In genomic region chr5:63125862-63126261, GRCh38 we compare ENCODE assay signal across 9 cellular contexts.
DNase-seq lines count a peak whose midpoint lies in the region.
"Had no signal": no experiment of that assay in that cellular context is flagged by ENCODE, and none has a peak within 500 bp of the region (broad histone marks: within the 10 kb centered on the region; RNA-seq: fewer than 3 reads in every experiment).

No MANE protein-coding gene starts in this region.

- H3F3A ChIP-seq in GM23248 (ENCODE audit: insufficient read depth) = no peaks in the 10 kb centered on the region

- no peaks in the 10 kb centered on the region for H3K27me3 ChIP-seq in GM23248 (replicated peaks; ENCODE audit: insufficient read depth)
- no peaks in the 10 kb centered on the region for H3K27me3 ChIP-seq in mesendoderm (ENCODE audit: insufficient read depth, low read length, poor library complexity)

- H3K27ac ChIP-seq in GM23248 (no peak overlapping the region), mesendoderm (ENCODE audit: low read depth, low read length) (no peak overlapping the region)

- no peaks in the 10 kb centered on the region for H3K27me3 Mint-ChIP-seq in activated T-cell treated with anti-CD3 and anti-CD28 coated beads, Interleukin-2, amount 50 U/mL, for 24 hours
- H3K27me3 Mint-ChIP-seq: activated naive CD8-positive, alpha-beta T cell treated with anti-CD3 and anti-CD28 coated beads, Interleukin-2, amount 10 ng/mL, durations not matched to agents 7 days and 5 days had no signal

- 0 to 3% methylated on average over 2 of the region's 2 CpGs for WGBS in GM23248 (ENCODE audit: low coverage in 1 of 2, low lambda C conversion rate in 2 of 2, missing lambda C conversion rate in 2 of 2), 2 experiments
- WGBS in mesendoderm (ENCODE audit: extremely low coverage, insufficient coverage, low lambda C conversion rate) = no CpG with 5 or more reads among the region's 2 CpGs

- H3K9ac ChIP-seq in GM23248 = no peak overlapping the region
- no peak overlapping the region for H3K9ac ChIP-seq in mesendoderm (ENCODE audit: low read length)

- no peaks in the 10 kb centered on the region for H3K36me3 Mint-ChIP-seq in activated T-cell treated with anti-CD3 and anti-CD28 coated beads, Interleukin-2, amount 50 U/mL, for 24 hours (ENCODE audit: low read depth)
- H3K36me3 Mint-ChIP-seq: activated naive CD8-positive, alpha-beta T cell treated with anti-CD3 and anti-CD28 coated beads, Interleukin-2, amount 10 ng/mL, durations not matched to agents 7 days and 5 days had no signal

- H3K9me2 ChIP-seq in GM23248 (ENCODE audit: insufficient read depth) = no peaks in the 10 kb centered on the region

- no peak overlapping the region for H2BK120ac ChIP-seq in mesendoderm (ENCODE audit: low read depth, low read length)

- no peak overlapping the region for H4K8ac ChIP-seq in mesendoderm (ENCODE audit: low read depth, low read length)

- H3K4me3 ChIP-seq in GM23248 (no peak overlapping the region), mesendoderm (ENCODE audit: low read length) (no peak overlapping the region)

- no peaks in the 10 kb centered on the region for H3K9me3 ChIP-seq in GM23248 (ENCODE audit: low read depth)

- peak; percentile 50 for DNase-seq in SIG-M5 treated with dmso at 0.1 percent for 504 hours (lab: John Stamatoyannopoulos, UW; ENCODE audit: unreplicated experiment)
- no peak for DNase-seq in SIG-M5 (lab: John Stamatoyannopoulos, UW)
- peak; percentile 76 for DNase-seq in GM23248
- DNase-seq in KBM-7 = peak; percentile 21
- peak; percentile 59 for DNase-seq in amniotic epithelial cell (ENCODE audit: low read depth)
- peak; percentile 78 for DNase-seq in mesendoderm
- DNase-seq in activated T-cell treated with anti-CD3 and anti-CD28 coated beads, Interleukin-2, amount 50 U/mL, for 24 hours = no peak
- no peak for DNase-seq in DMS153 treated with DMSO at 0.1 percent for 48 hours (lab: John Stamatoyannopoulos, UW; ENCODE audit: unreplicated experiment)
- DNase-seq: activated naive CD8-positive, alpha-beta T cell treated with anti-CD3 and anti-CD28 coated beads, Interleukin-2, amount 10 ng/mL, durations not matched to agents 7 days and 5 days had no signal

- no peak overlapping the region for H4K5ac ChIP-seq in mesendoderm (ENCODE audit: low read length)

- H3K79me1 ChIP-seq in mesendoderm (ENCODE audit: low read length) = no peaks in the 10 kb centered on the region

- in situ Hi-C loops in GM23248 (cut with MboI) = no loop called here
- in situ Hi-C loops in KBM-7 (cut with MboI; ENCODE audit: low pct_unique_long_range_greater_than_20kb, low sequenced_read_pairs) = no loop called here

- H4K20me1 ChIP-seq in GM23248 (ENCODE audit: insufficient read depth) = no peaks in the 10 kb centered on the region

- H2AK5ac ChIP-seq in mesendoderm (ENCODE audit: low read length) = no peak overlapping the region

- H3K27ac Mint-ChIP-seq in activated T-cell treated with anti-CD3 and anti-CD28 coated beads, Interleukin-2, amount 50 U/mL, for 24 hours = no peak overlapping the region
- H3K27ac Mint-ChIP-seq: activated naive CD8-positive, alpha-beta T cell treated with anti-CD3 and anti-CD28 coated beads, Interleukin-2, amount 10 ng/mL, durations not matched to agents 7 days and 5 days had no signal

- no peak overlapping the region for H3K4ac ChIP-seq in mesendoderm (ENCODE audit: low read depth, low read length)

- no peak overlapping the region for H3K4me3 Mint-ChIP-seq in activated T-cell treated with anti-CD3 and anti-CD28 coated beads, Interleukin-2, amount 50 U/mL, for 24 hours
- H3K4me3 Mint-ChIP-seq: activated naive CD8-positive, alpha-beta T cell treated with anti-CD3 and anti-CD28 coated beads, Interleukin-2, amount 10 ng/mL, durations not matched to agents 7 days and 5 days had no signal

- H3K56ac ChIP-seq in mesendoderm (ENCODE audit: low read length) = peak overlapping the region; percentile 25

- no peak overlapping the region for H2AFZ ChIP-seq in GM23248

- H3K9me3 Mint-ChIP-seq in activated T-cell treated with anti-CD3 and anti-CD28 coated beads, Interleukin-2, amount 50 U/mL, for 24 hours = no peaks in the 10 kb centered on the region
- H3K9me3 Mint-ChIP-seq: activated naive CD8-positive, alpha-beta T cell treated with anti-CD3 and anti-CD28 coated beads, Interleukin-2, amount 10 ng/mL, durations not matched to agents 7 days and 5 days had no signal

- no peak overlapping the region for H3K18ac ChIP-seq in mesendoderm (ENCODE audit: low read length)

- H3K79me2 ChIP-seq in GM23248 (ENCODE audit: insufficient read depth) (no peaks in the 10 kb centered on the region), mesendoderm (ENCODE audit: control insufficient read depth, insufficient read depth, low read length) (no peaks in the 10 kb centered on the region)

- no peak overlapping the region for H3K23ac ChIP-seq in mesendoderm (ENCODE audit: low read length)

- H3K4me2 ChIP-seq in GM23248 (ENCODE audit: unreplicated experiment) (no peak overlapping the region), mesendoderm (ENCODE audit: low read length) (no peak overlapping the region)

- H2BK5ac ChIP-seq in mesendoderm (ENCODE audit: low read length) = no peak overlapping the region

- H2BK15ac ChIP-seq in mesendoderm (replicated peaks; ENCODE audit: low read depth) = no peak overlapping the region

- H3K36me3 ChIP-seq in GM23248 (ENCODE audit: low read depth) (no peaks in the 10 kb centered on the region), mesendoderm (ENCODE audit: control insufficient read depth, insufficient read depth, low read length) (no peaks in the 10 kb centered on the region)

- H3K4me1 Mint-ChIP-seq in activated T-cell treated with anti-CD3 and anti-CD28 coated beads, Interleukin-2, amount 50 U/mL, for 24 hours (ENCODE audit: low read depth) = no peaks in the 10 kb centered on the region
- H3K4me1 Mint-ChIP-seq: activated naive CD8-positive, alpha-beta T cell treated with anti-CD3 and anti-CD28 coated beads, Interleukin-2, amount 10 ng/mL, durations not matched to agents 7 days and 5 days had no signal

- H3K4me1 ChIP-seq in GM23248 (ENCODE audit: insufficient read depth) (peaks cover 6% of the 10 kb centered on the region), mesendoderm (ENCODE audit: control insufficient read depth, low read depth, low read length) (peaks cover 2% of the 10 kb centered on the region)

Comparison
In these comparisons a context has a peak if more than half of its experiments do, and no peak if none do; other contexts are left out.
1. DNase-seq: peak in SIG-M5 treated with dmso at 0.1 percent for 504 hours (single experiment), GM23248 (single experiment), KBM-7 (single experiment), amniotic epithelial cell (single experiment) and mesendoderm (single experiment); none in SIG-M5 (single experiment), activated T-cell treated with anti-CD3 and anti-CD28 coated beads, Interleukin-2, amount 50 U/mL, for 24 hours (single experiment) and DMS153 treated with DMSO at 0.1 percent for 48 hours (single experiment).